In the genomic region with DNA sequence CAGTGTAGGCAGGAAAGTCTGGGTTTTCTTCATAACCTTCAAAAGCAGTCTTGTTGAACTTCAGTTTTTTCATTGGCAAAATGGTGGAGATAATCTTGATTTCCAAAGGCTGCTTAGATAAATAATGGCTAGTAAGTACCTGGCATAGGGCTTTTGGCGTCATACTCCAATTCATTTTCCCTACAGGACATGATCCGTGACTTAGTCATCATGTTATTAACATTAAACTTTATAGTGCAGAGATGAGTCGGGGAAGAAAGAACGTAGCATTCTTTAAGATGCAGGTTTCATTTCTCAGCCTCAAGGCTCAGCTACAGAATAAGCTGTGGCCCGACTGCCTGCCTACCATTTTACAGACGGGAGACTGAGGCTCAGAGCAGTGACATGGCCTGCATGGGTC, we compare ENCODE assay signal across 23 cellular contexts.
DNase-seq lines count a peak whose midpoint lies in the region; ATAC-seq, FAIRE-seq and TF ChIP-seq lines count a peak whose summit lies in the region.
"Had no signal": no experiment of that assay in that cellular context is flagged by ENCODE, and none has a peak within 500 bp of the region (broad histone marks: within the 10 kb centered on the region; RNA-seq: fewer than 3 reads in every experiment).

No MANE protein-coding gene starts in this region.

- ATAC-seq in HepG2 = no peak
- no peak for ATAC-seq in right lobe of liver
- ATAC-seq in aorta (ENCODE audit: low FRiP score) = no peak
- no peak for ATAC-seq in HG03175 (IDR thresholded peaks at IDR 0.05; ENCODE audit: unreplicated experiment)
- ATAC-seq: activated CD4-positive, CD25-positive, alpha-beta regulatory T cell treated with anti-CD3 and anti-CD28 coated beads, Interleukin-2, amount 50 U/mL, for 24 hours; activated naive CD4-positive, alpha-beta T cell treated with anti-CD3 and anti-CD28 coated beads, Interleukin-2, amount 50 U/mL, for 72 hours; K562; stimulated activated naive B cell treated with anti-CD40 and anti-IgM and Interleukin-4, amounts not matched to agents 10 μg/mL and 1 μg/mL and 100 μg/mL, for 72 hours; upper lobe of right lung had no signal

- no peak overlapping the region for H3K9ac ChIP-seq in HepG2 (ENCODE audit: insufficient read depth, low read depth, low read length)
- H3K9ac ChIP-seq: neural progenitor cell had no signal

- peak overlapping the region; percentile 59 for H3K27ac ChIP-seq in HepG2 (ENCODE audit: extremely low read length, insufficient read depth, low read length)
- H3K27ac ChIP-seq in right lobe of liver = no peak overlapping the region
- H3K27ac ChIP-seq in uterus = no peak overlapping the region
- H3K27ac ChIP-seq in aorta (ENCODE audit: low read depth in 1 of 2, low read length in 2 of 2) = no peak overlapping the region
- H3K27ac ChIP-seq: neural progenitor cell, upper lobe of right lung had no signal

- TF ChIP-seq POLR2A in HepG2 (IDR thresholded peaks at IDR 0.05; ENCODE audit: insufficient read depth in 1 of 2, low read depth in 2 of 2, low read length in 2 of 2) = no peak
- no peak for TF ChIP-seq POLR2A in right lobe of liver (IDR thresholded peaks at IDR 0.05)
- TF ChIP-seq POLR2A in uterus (IDR thresholded peaks at IDR 0.05) = no peak

- peaks cover 52% of the 10 kb centered on the region for H3K4me1 ChIP-seq in HepG2 (ENCODE audit: insufficient read depth, low read length)
- H3K4me1 ChIP-seq in right lobe of liver = no peaks in the 10 kb centered on the region
- no peaks in the 10 kb centered on the region for H3K4me1 ChIP-seq in uterus
- no peaks in the 10 kb centered on the region for H3K4me1 ChIP-seq in aorta (ENCODE audit: control insufficient read depth in 1 of 2, insufficient read depth in 2 of 2, low read length in 2 of 2)
- H3K4me1 ChIP-seq: neural progenitor cell, upper lobe of right lung had no signal

- WGBS in HepG2 (ENCODE audit: low lambda C conversion rate) = 96% methylated on average over 6 of the region's 6 CpGs
- 95% methylated on average over 6 of the region's 6 CpGs for WGBS in right lobe of liver (ENCODE audit: insufficient coverage, low coverage, low lambda C conversion rate, missing lambda C conversion rate)
- WGBS in aorta, 2 donors = 94 to 97% methylated on average over 6 of the region's 6 CpGs

- TF ChIP-seq EP300 in HepG2 (IDR thresholded peaks at IDR 0.05; ENCODE audit: low read depth in 2 of 2, low read length in 2 of 2) (no peak), HepG2 (CRISPR knock-in tag; IDR thresholded peaks at IDR 0.05; ENCODE audit: borderline replicate concordance) (no peak)

- TF ChIP-seq CTCF in HepG2 (CRISPR knock-in tag; IDR thresholded peaks at IDR 0.05) (no peak), right lobe of liver (IDR thresholded peaks at IDR 0.05) (no peak), WI38 (IDR thresholded peaks at IDR 0.05; ENCODE audit: low read depth, low read length) (no peak), uterus (IDR thresholded peaks at IDR 0.05) (no peak)

- H3K4me3 ChIP-seq in HepG2 (replicated peaks in 1 of 3; ENCODE audit: insufficient read depth in 1 of 3, low read depth in 2 of 3, low read length in 3 of 3) = no peak overlapping the region
- H3K4me3 ChIP-seq in right lobe of liver = no peak overlapping the region
- H3K4me3 ChIP-seq in WI38 (ENCODE audit: low read depth, low read length) = 0 out of 2 replicates have a peak overlapping the region, but pooled peaks have one; percentile 13
- no peak overlapping the region for H3K4me3 ChIP-seq in uterus
- no peak overlapping the region for H3K4me3 ChIP-seq in aorta (ENCODE audit: low read length in 2 of 2)
- H3K4me3 ChIP-seq: K562, neural progenitor cell, upper lobe of right lung had no signal

- H3K27me3 ChIP-seq in HepG2 (ENCODE audit: control insufficient read depth in 1 of 2, insufficient read depth in 2 of 2, low read length in 2 of 2) (no peaks in the 10 kb centered on the region), right lobe of liver (no peaks in the 10 kb centered on the region), uterus (no peaks in the 10 kb centered on the region), aorta (ENCODE audit: control insufficient read depth in 1 of 2, insufficient read depth in 2 of 2, low read length in 1 of 2) (no peaks in the 10 kb centered on the region)
- H3K27me3 ChIP-seq: neural progenitor cell, upper lobe of right lung had no signal

- H2AFZ ChIP-seq in HepG2 (ENCODE audit: low read length) = no peak overlapping the region
- H2AFZ ChIP-seq: neural progenitor cell had no signal

- intact Hi-C loops in HepG2 (cut with micrococcal nuclease; ENCODE audit: unreplicated experiment) (no loop called here), right lobe of liver (cut with DNase I) (no loop called here), uterus (cut with DNase I; ENCODE audit: low total_unique reads) (no loop called here), aorta (cut with DNase I) (no loop called here)

- CTCF ChIA-PET in HepG2 (lab: Yijun Ruan, JAX; ENCODE audit: low intra/inter-chr PET ratio, low total read pairs) = no interaction called here

- BruUV-seq in HepG2 (replicated peaks; lab: Mats Ljungman, UMichigan) = no TSS peak

- H3K4me2 ChIP-seq in HepG2 (ENCODE audit: low read depth, low read length) = no peak overlapping the region
- H3K4me2 ChIP-seq: neural progenitor cell had no signal

- H3K36me3 ChIP-seq in HepG2 (replicated peaks in 1 of 2; ENCODE audit: control insufficient read depth in 1 of 2, insufficient read depth in 2 of 2, low read length in 2 of 2) = peaks cover 1 to 11% of the 10 kb centered on the region in 2 experiments; a peak in 3 of 5 replicates
- peaks cover 0 to 21% (median 3%) of the 10 kb centered on the region in 4 donors for H3K36me3 ChIP-seq in right lobe of liver
- H3K36me3 ChIP-seq in uterus = no peaks in the 10 kb centered on the region
- H3K36me3 ChIP-seq in aorta (ENCODE audit: control insufficient read depth in 1 of 2, insufficient read depth in 2 of 2, low read length in 1 of 2) = no peaks in the 10 kb centered on the region
- H3K36me3 ChIP-seq: neural progenitor cell had no signal

- FAIRE-seq in HepG2 (lab: Jason Lieb, UNC) = no peak
- FAIRE-seq: GM18507, GM19239, K562 had no signal

- in situ Hi-C loops in HepG2 (cut with HindIII; ENCODE audit: extremely low pct_ligation_motif_present, low pct_unique_long_range_greater_than_20kb) = no loop called here

- H3K79me2 ChIP-seq in HepG2 (ENCODE audit: insufficient read depth, low read length) = no peaks in the 10 kb centered on the region

- no peak for DNase-seq in HepG2 (ENCODE audit: low spot score)
- no peak for DNase-seq in right lobe of liver
- DNase-seq in fibroblast of peridontal ligament (ENCODE audit: extremely low read depth) = peak; percentile 66
- DNase-seq in uterus = no peak
- no peak for DNase-seq in aorta
- DNase-seq in HuH-7 (ENCODE audit: low spot score) = no peak
- DNase-seq: 8988T; activated CD8-positive, alpha-beta memory T cell treated with anti-CD3 and anti-CD28 coated beads, Interleukin-2, amount 50 U/mL, for 4 hours; erythroblast; mesendoderm; NCI-H1417; NCI-H345; stimulated activated naive B cell treated with anti-CD40 and anti-IgM and Interleukin-4, amounts not matched to agents 10 μg/mL and 1 μg/mL and 100 μg/mL, for 72 hours; SW 1271; upper lobe of right lung had no signal

- POLR2A ChIA-PET in HepG2 (lab: Yijun Ruan, JAX) = interaction anchor here (1.6 kb wide), 1 partner anchor 36 kb away, joined by 3 read pairs; no protein-coding TSS in a partner anchor

- H3K9me3 ChIP-seq in HepG2 (ENCODE audit: low read length) = no peaks in the 10 kb centered on the region
- H3K9me3 ChIP-seq in right lobe of liver = no peaks in the 10 kb centered on the region
- H3K9me3 ChIP-seq in uterus = no peaks in the 10 kb centered on the region
- no peaks in the 10 kb centered on the region for H3K9me3 ChIP-seq in aorta (ENCODE audit: control insufficient read depth, low read length)
- H3K9me3 ChIP-seq: upper lobe of right lung had no signal

- no peak for TF ChIP-seq RAD21 in HepG2 (CRISPR knock-in tag; IDR thresholded peaks at IDR 0.05)

- no peaks in the 10 kb centered on the region for H4K20me1 ChIP-seq in HepG2 (ENCODE audit: insufficient read depth, low read length)

TF ChIP-seq in HepG2, 621 proteins besides CTCF, POLR2A, EP300 and RAD21:
- TF ChIP-seq MYPOP (CRISPR knock-in tag; IDR thresholded peaks at IDR 0.05) = 0 out of 2 replicates have a peak, but pooled peaks have one; percentile 2
- TF ChIP-seq CBX1 (IDR thresholded peaks at IDR 0.05; ENCODE audit: low read depth) = no peak
- TF ChIP-seq ZBTB44 (CRISPR knock-in tag; IDR thresholded peaks at IDR 0.05) = no peak
- 0 out of 2 replicates have a peak, but pooled peaks have one; percentile 1 for TF ChIP-seq SMYD3 (CRISPR knock-in tag; IDR thresholded peaks at IDR 0.05)
